Comparison of ENCODE assay signal across 22 cellular contexts in genomic region chr7:14635955-14636354, GRCh38.
DNase-seq lines count a peak whose midpoint lies in the region; ATAC-seq, FAIRE-seq and TF ChIP-seq lines count a peak whose summit lies in the region.
"Had no signal": no experiment of that assay in that cellular context is flagged by ENCODE, and none has a peak within 500 bp of the region (broad histone marks: within the 10 kb centered on the region; RNA-seq: fewer than 3 reads in every experiment).

No MANE protein-coding gene starts in this region.

- H3K36me3 ChIP-seq in mucosa of descending colon (ENCODE audit: low read depth) (no peaks in the 10 kb centered on the region), H7 (replicated peaks; ENCODE audit: control insufficient read depth, insufficient read depth, low read length) (no peaks in the 10 kb centered on the region)
- H3K36me3 ChIP-seq: BLaER1 had no signal

- no peaks in the 10 kb centered on the region for H3K36me3 Mint-ChIP-seq in stimulated activated memory B cell treated with anti-CD40 and anti-IgM and Interleukin-4, amounts not matched to agents 10 μg/mL and 1 μg/mL and 100 μg/mL, for 72 hours
- H3K36me3 Mint-ChIP-seq: CD4-positive, CD25-positive, alpha-beta regulatory T cell had no signal

- peak; percentile 36 for ATAC-seq in mucosa of descending colon
- ATAC-seq in stimulated activated memory B cell treated with anti-CD40 and anti-IgM and Interleukin-4, amounts not matched to agents 10 μg/mL and 1 μg/mL and 100 μg/mL, for 72 hours, result no peak
- ATAC-seq in GM19452 (IDR thresholded peaks at IDR 0.05; ENCODE audit: unreplicated experiment), result no peak
- ATAC-seq: K562 had no signal

- H3K27ac Mint-ChIP-seq in stimulated activated memory B cell treated with anti-CD40 and anti-IgM and Interleukin-4, amounts not matched to agents 10 μg/mL and 1 μg/mL and 100 μg/mL, for 72 hours, result no peak overlapping the region
- H3K27ac Mint-ChIP-seq: CD4-positive, CD25-positive, alpha-beta regulatory T cell had no signal

- no peaks in the 10 kb centered on the region for H3K4me1 Mint-ChIP-seq in stimulated activated memory B cell treated with anti-CD40 and anti-IgM and Interleukin-4, amounts not matched to agents 10 μg/mL and 1 μg/mL and 100 μg/mL, for 72 hours
- H3K4me1 Mint-ChIP-seq: CD4-positive, CD25-positive, alpha-beta regulatory T cell had no signal

- no peaks in the 10 kb centered on the region for H3K27me3 Mint-ChIP-seq in stimulated activated memory B cell treated with anti-CD40 and anti-IgM and Interleukin-4, amounts not matched to agents 10 μg/mL and 1 μg/mL and 100 μg/mL, for 72 hours
- H3K27me3 Mint-ChIP-seq: CD4-positive, CD25-positive, alpha-beta regulatory T cell had no signal

- no peaks in the 10 kb centered on the region for H3K9me3 ChIP-seq in mucosa of descending colon
- H3K9me3 ChIP-seq: BLaER1 had no signal

- H3K4me1 ChIP-seq in mucosa of descending colon (ENCODE audit: low read depth), result peaks cover 16% of the 10 kb centered on the region
- H3K4me1 ChIP-seq: BLaER1 had no signal

- no peaks in the 10 kb centered on the region for H3K27me3 ChIP-seq in H7 (ENCODE audit: control insufficient read depth, insufficient read depth, low read length)
- H3K27me3 ChIP-seq: BLaER1 had no signal

- intact Hi-C loops in mucosa of descending colon (cut with DNase I, micrococcal nuclease), result no loop called here

- peak; percentile 53 for DNase-seq in HT-29 (ENCODE audit: low spot score)
- DNase-seq in NCI-H69 (lab: John Stamatoyannopoulos, UW), result peak; percentile 85
- DNase-seq in mucosa of descending colon, result no peak
- DNase-seq in activated CD4-positive, alpha-beta T cell treated with anti-CD3 and anti-CD28 coated beads, Interleukin-2, amount 50 U/mL, for 48 hours, result no peak
- no peak for DNase-seq in H7
- DNase-seq: CD4-positive, CD25-positive, alpha-beta regulatory T cell; Kasumi-1; MV-4-11; NCI-H2029; NCI-H446; NCI-H524 treated with DMSO at 0.1 percent for 48 hours; NCI-H82; NK-92 treated with Interleukin-12 subunit alpha and Interleukin-12 subunit beta, amount 100 ng/mL, for 24 hours; SHP77 treated with DMSO at 0.1 percent for 48 hours; SW 1271 had no signal

- FAIRE-seq in colon (lab: Jason Lieb, UNC), result peak; percentile 41
- FAIRE-seq: A204.1, G401.6, K562 had no signal

- TF ChIP-seq CTCF in mucosa of descending colon (IDR thresholded peaks at IDR 0.05), result no peak

- H3K4me3 Mint-ChIP-seq in stimulated activated memory B cell treated with anti-CD40 and anti-IgM and Interleukin-4, amounts not matched to agents 10 μg/mL and 1 μg/mL and 100 μg/mL, for 72 hours, result no peak overlapping the region
- H3K4me3 Mint-ChIP-seq: CD4-positive, CD25-positive, alpha-beta regulatory T cell had no signal

- H3K4me3 ChIP-seq in mucosa of descending colon, result no peak overlapping the region
- H3K4me3 ChIP-seq in H7 (ENCODE audit: insufficient read depth, low read depth, low read length), result no peak overlapping the region
- H3K4me3 ChIP-seq: BLaER1, K562 had no signal

- no peaks in the 10 kb centered on the region for H3K9me3 Mint-ChIP-seq in stimulated activated memory B cell treated with anti-CD40 and anti-IgM and Interleukin-4, amounts not matched to agents 10 μg/mL and 1 μg/mL and 100 μg/mL, for 72 hours

Comparison
In these comparisons a context has a peak if more than half of its experiments do, and no peak if none do; other contexts are left out.
1. DNase-seq: peak in HT-29 (single experiment) and NCI-H69 (single experiment); none in mucosa of descending colon (0 of 3), activated CD4-positive, alpha-beta T cell treated with anti-CD3 and anti-CD28 coated beads, Interleukin-2, amount 50 U/mL, for 48 hours (0 of 2) and H7 (single experiment).